ENCODE assay signal across 10 cellular contexts in genomic region chr17:81403671-81404534, GRCh38. TPM values are rescaled to one million over a fixed set of nuclear protein-coding genes. Genes with fewer than 3 reads are reported as not detected.
DNase-seq lines count a peak whose midpoint lies in the region; ATAC-seq, FAIRE-seq and TF ChIP-seq lines count a peak whose summit lies in the region.
"Had no signal": no experiment of that assay in that cellular context is flagged by ENCODE, and none has a peak within 500 bp of the region (broad histone marks: within the 10 kb centered on the region; RNA-seq: fewer than 3 reads in every experiment).

No MANE protein-coding gene starts in this region.

- H3K27ac Mint-ChIP-seq in progenitor cell of endocrine pancreas, result no peak overlapping the region
- H3K27ac Mint-ChIP-seq: activated T-cell treated with anti-CD3 and anti-CD28 coated beads, Interleukin-2, amount 50 U/mL, for 24 hours; T-cell had no signal

- peak overlapping the region; percentile 96 for H3K4me3 ChIP-seq in A673 (ENCODE audit: low read depth, low read length, poor library complexity, severe bottlenecking)
- peak overlapping the region; percentile 0 to 7; a peak in 2 of 4 replicates for H3K4me3 ChIP-seq in Panc1 (ENCODE audit: low read depth in 2 of 2, low read length in 2 of 2)
- peak overlapping the region; percentile 17 for H3K4me3 ChIP-seq in ovary
- no peak overlapping the region for H3K4me3 ChIP-seq in H7 (ENCODE audit: insufficient read depth, low read depth, low read length)

- ATAC-seq in Panc1 (no peak), GM19452 (IDR thresholded peaks at IDR 0.05; ENCODE audit: unreplicated experiment) (no peak)
- ATAC-seq: T-cell had no signal

- H3K9me3 Mint-ChIP-seq in progenitor cell of endocrine pancreas (ENCODE audit: low read depth), result no peaks in the 10 kb centered on the region
- H3K9me3 Mint-ChIP-seq: activated T-cell treated with anti-CD3 and anti-CD28 coated beads, Interleukin-2, amount 50 U/mL, for 24 hours; T-cell had no signal

- H3K27ac ChIP-seq in A673 (ENCODE audit: low read depth, low read length, poor library complexity, severe bottlenecking) (peak overlapping the region; percentile 100), Panc1 (ENCODE audit: low read length) (peak overlapping the region; percentile 100), ovary (peak overlapping the region; percentile 68 to 69)

- CTCF ChIA-PET in A673 (lab: Charles Lee), result no interaction called here
- CTCF ChIA-PET in Panc1 (lab: Charles Lee), result interaction anchor here (0.7 to 1.1 kb wide), 2 partner anchors 81 to 96 kb away, joined by 4 read pairs; no protein-coding TSS in a partner anchor

- TF ChIP-seq CTCF in A673 (conservative IDR thresholded peaks at IDR 0.05; ENCODE audit: low read depth, low read length), result no peak
- TF ChIP-seq CTCF in Panc1 (IDR thresholded peaks at IDR 0.05), result no peak
- TF ChIP-seq CTCF in ovary (IDR thresholded peaks at IDR 0.05), result no peak
- TF ChIP-seq CTCF in progenitor cell of endocrine pancreas (IDR thresholded peaks at IDR 0.05; ENCODE audit: unreplicated experiment), result no peak

- no peak overlapping the region for H3K4me3 Mint-ChIP-seq in progenitor cell of endocrine pancreas (ENCODE audit: low read depth)
- H3K4me3 Mint-ChIP-seq: activated T-cell treated with anti-CD3 and anti-CD28 coated beads, Interleukin-2, amount 50 U/mL, for 24 hours; T-cell had no signal

- TF ChIP-seq EP300 in ovary (IDR thresholded peaks at IDR 0.05), result no peak

- intact Hi-C loops in A673 (cut with micrococcal nuclease; ENCODE audit: unreplicated experiment), result no loop called here
- intact Hi-C loops in Panc1 (cut with micrococcal nuclease; ENCODE audit: unreplicated experiment), result loop anchor here (5.0 kb wide), 2 partner anchors 83 to 112 kb away; no protein-coding TSS in a partner anchor
- intact Hi-C loops in ovary (cut with DNase I), result loop anchor here in 3 of 4 donors (5.0 to 10.0 kb wide), 3 partner anchors 78 to 108 kb away; partner anchors contain the start of gene ACTG1 (in 1 of the 3)

- no TSS peak for BruUV-seq in A673 (replicated peaks; lab: Mats Ljungman, UMichigan)
- TSS peak; percentile 40 for BruUV-seq in Panc1 (replicated peaks; lab: Mats Ljungman, UMichigan)

- POLR2A ChIA-PET in A673 (lab: Charles Lee; ENCODE audit: low non-redundant PET), result interaction anchor here (0.7 kb wide), 1 partner anchor 152 kb away, joined by 4 read pairs; no protein-coding TSS in a partner anchor
- POLR2A ChIA-PET in Panc1 (lab: Charles Lee), result interaction anchor here (1.9 kb wide), 1 partner anchor 9 kb away, joined by 14 read pairs; the partner anchor contains the start of gene BAHCC1

- WGBS in ovary, 3 donors, result 24 to 31% (median 28%) methylated on average over 39 of the region's 39 CpGs

- H3K9me3 ChIP-seq in A673 (ENCODE audit: low read depth, low read length, poor library complexity, severe bottlenecking) (no peaks in the 10 kb centered on the region), Panc1 (ENCODE audit: control insufficient read depth, insufficient read depth, low read depth, low read length) (no peaks in the 10 kb centered on the region), ovary (no peaks in the 10 kb centered on the region)

- H3K4me1 ChIP-seq in A673 (ENCODE audit: insufficient read depth, low read length, poor library complexity, severe bottlenecking) (peaks cover 76% of the 10 kb centered on the region), Panc1 (ENCODE audit: control insufficient read depth, insufficient read depth, low read length) (peaks cover 82% of the 10 kb centered on the region), ovary (ENCODE audit: insufficient read depth) (peaks cover 26% of the 10 kb centered on the region)

- peaks cover 6% of the 10 kb centered on the region for H3K27me3 Mint-ChIP-seq in progenitor cell of endocrine pancreas

- DNase-seq in A673 (ENCODE audit: low spot score) (peak; percentile 71), Panc1 (ENCODE audit: low read depth, low spot score) (no peak), fibroblast of peridontal ligament (ENCODE audit: extremely low read depth) (peak; percentile 80), ovary (peak in 2 of 5 donors; percentile 58 to 62), H54 (ENCODE audit: insufficient read length, low spot score) (no peak), H7 (no peak), progenitor cell of endocrine pancreas (ENCODE audit: low spot score, unreplicated experiment) (no peak)
- DNase-seq: activated T-cell treated with anti-CD3 and anti-CD28 coated beads, Interleukin-2, amount 50 U/mL, for 24 hours; T-cell had no signal

- H3K36me3 Mint-ChIP-seq in progenitor cell of endocrine pancreas (ENCODE audit: insufficient read depth), result peaks cover 4% of the 10 kb centered on the region
- H3K36me3 Mint-ChIP-seq: T-cell had no signal

- in situ Hi-C loops in Panc1 (cut with HindIII; ENCODE audit: low pct_unique_long_range_greater_than_20kb, low sequenced_read_pairs), result no loop called here

- FAIRE-seq in H54 (lab: Jason Lieb, UNC), result no peak

- TF ChIP-seq POLR2A in ovary (IDR thresholded peaks at IDR 0.05), result no peak
- no peak for TF ChIP-seq POLR2A in H54 (IDR thresholded peaks at IDR 0.05; ENCODE audit: low read depth, low read length)

- H3K4me1 Mint-ChIP-seq in progenitor cell of endocrine pancreas (ENCODE audit: low read depth), result peaks cover 21% of the 10 kb centered on the region

- H3K27me3 ChIP-seq in A673 (replicated peaks; ENCODE audit: insufficient read depth, low read depth, low read length, poor library complexity), result no peaks in the 10 kb centered on the region
- H3K27me3 ChIP-seq in Panc1 (ENCODE audit: control insufficient read depth, insufficient read depth, low read length), result no peaks in the 10 kb centered on the region
- H3K27me3 ChIP-seq in ovary, result no peaks in the 10 kb centered on the region
- H3K27me3 ChIP-seq in H7 (ENCODE audit: control insufficient read depth, insufficient read depth, low read length), result peaks cover 26% of the 10 kb centered on the region; the same call in 1 of the 2 replicates

- H3K36me3 ChIP-seq in A673 (ENCODE audit: insufficient read depth, low read length, poor library complexity, severe bottlenecking), result peaks cover 4% of the 10 kb centered on the region
- no peaks in the 10 kb centered on the region; the same call in 1 of the 2 replicates for H3K36me3 ChIP-seq in Panc1 (ENCODE audit: control insufficient read depth, insufficient read depth, low read length)
- H3K36me3 ChIP-seq in ovary, result no peaks in the 10 kb centered on the region
- no peaks in the 10 kb centered on the region for H3K36me3 ChIP-seq in H7 (replicated peaks; ENCODE audit: control insufficient read depth, insufficient read depth, low read length)

RNA-seq across cellular contexts. Expression of gene BAHCC1, which starts 8.6 kb away (rescaled TPM):
- 74.2 and 80.6 TPM in 2 replicates for total RNA-seq in A673 (2021)
- total RNA-seq in Panc1 (2021; ENCODE audit: unreplicated experiment), result 77.4 TPM
- polyA plus RNA-seq in Panc1 (2012; ENCODE audit: insufficient read length), result 129 TPM
- total RNA-seq in ovary, result 10 to 100 TPM in 6 of 7 donors, 1 to 10 TPM in 1; 7.6 to 31.9 (median 24.2) TPM
- 10 to 100 TPM in 1 of 2 donors, 1 to 10 TPM in 1; 1.9 to 16.0 TPM for polyA plus RNA-seq in ovary
- total RNA-seq in H7 (2014; rRNA removed; shearing (Covaris generic)), result 8.7 and 19.7 TPM in 2 replicates
- total RNA-seq in progenitor cell of endocrine pancreas, result 36.9 and 40.5 TPM in 2 replicates

Comparison
In these comparisons a context has a peak if more than half of its experiments do, and no peak if none do; other contexts are left out.
1. DNase-seq: peak in A673 (single experiment) and fibroblast of peridontal ligament (single experiment); none in Panc1 (single experiment), H54 (single experiment), H7 (single experiment) and progenitor cell of endocrine pancreas (single experiment).
2. Peak in every context shown above with its lines, with median percentiles within 50 percentile points of each other: H3K27ac ChIP-seq.